Comparison of ENCODE assay signal across 8 cellular contexts in genomic region chr4:108762559-108763225, GRCh38. TPM values are rescaled to one million over a fixed set of nuclear protein-coding genes. Genes with fewer than 3 reads are reported as not detected.
DNase-seq lines count a peak whose midpoint lies in the region; ATAC-seq and TF ChIP-seq lines count a peak whose summit lies in the region.

Gene ETNPPL, minus strand, starts transcription at chr4:108763053. Its CDS starts 155 bp downstream, at chr4:108762898.

- H3K4me1 Mint-ChIP-seq in stimulated activated memory B cell treated with anti-CD40 and anti-IgM and Interleukin-4, amounts not matched to agents 10 μg/mL and 1 μg/mL and 100 μg/mL, for 72 hours = peaks cover 13% of the 10 kb centered on the region

- peaks cover 0 to 12% of the 10 kb centered on the region in 2 donors for H3K4me1 ChIP-seq in duodenal mucosa (ENCODE audit: control insufficient read depth in 1 of 2, insufficient read depth in 2 of 2, low read length in 2 of 2)
- peaks cover 14% of the 10 kb centered on the region for H3K4me1 ChIP-seq in lower lobe of right lung

- H3K36me3 Mint-ChIP-seq in stimulated activated memory B cell treated with anti-CD40 and anti-IgM and Interleukin-4, amounts not matched to agents 10 μg/mL and 1 μg/mL and 100 μg/mL, for 72 hours = no peaks in the 10 kb centered on the region

- TF ChIP-seq CTCF in WI38 (IDR thresholded peaks at IDR 0.05; ENCODE audit: low read depth, low read length) (no peak), lower lobe of right lung (IDR thresholded peaks at IDR 0.05) (no peak)

- ATAC-seq in lower lobe of right lung (peak; percentile 65 to 69), GM21786 (IDR thresholded peaks at IDR 0.05; ENCODE audit: unreplicated experiment) (no peak)
- ATAC-seq in stimulated activated memory B cell treated with anti-CD40 and anti-IgM and Interleukin-4, amounts not matched to agents 10 μg/mL and 1 μg/mL and 100 μg/mL, for 72 hours = peak; percentile 49

- intact Hi-C loops in lower lobe of right lung (cut with DNase I) = no loop called here

- H3K4me3 ChIP-seq in WI38 (ENCODE audit: low read depth, low read length) (peak within 1 kb of the TSS; percentile 57), duodenal mucosa (ENCODE audit: low read depth in 1 of 2, low read length in 2 of 2) (peak within 1 kb of the TSS; percentile 68), lower lobe of right lung (peak within 1 kb of the TSS; percentile 56)

- H3K4me3 Mint-ChIP-seq in stimulated activated memory B cell treated with anti-CD40 and anti-IgM and Interleukin-4, amounts not matched to agents 10 μg/mL and 1 μg/mL and 100 μg/mL, for 72 hours = peak within 1 kb of the TSS; percentile 64

- H3K36me3 ChIP-seq in duodenal mucosa (ENCODE audit: control insufficient read depth in 1 of 2, insufficient read depth in 2 of 2, low read length in 2 of 2) (no peaks in the 10 kb centered on the region), lower lobe of right lung (no peaks in the 10 kb centered on the region)

- H3K9ac ChIP-seq in duodenal mucosa (ENCODE audit: low read depth in 1 of 2, low read length in 2 of 2) = no peak within 1 kb of the TSS

- peaks cover 26% of the 10 kb centered on the region for H3K27me3 Mint-ChIP-seq in stimulated activated memory B cell treated with anti-CD40 and anti-IgM and Interleukin-4, amounts not matched to agents 10 μg/mL and 1 μg/mL and 100 μg/mL, for 72 hours

- no peak within 1 kb of the TSS for H3K27ac Mint-ChIP-seq in stimulated activated memory B cell treated with anti-CD40 and anti-IgM and Interleukin-4, amounts not matched to agents 10 μg/mL and 1 μg/mL and 100 μg/mL, for 72 hours

- DNase-seq in activated T-cell treated with anti-CD3 and anti-CD28 coated beads for 24 hours (ENCODE audit: low read depth) (peak; percentile 6), activated T-cell treated with anti-CD3 and anti-CD28 coated beads for 4 hours (no peak), lower lobe of right lung (no peak), ureter (ENCODE audit: low spot score) (no peak)

- H3K27ac ChIP-seq in duodenal mucosa (ENCODE audit: low read depth, low read length) = no peak within 1 kb of the TSS
- H3K27ac ChIP-seq in lower lobe of right lung = no peak within 1 kb of the TSS

- H3K9me3 ChIP-seq in duodenal mucosa (ENCODE audit: control insufficient read depth in 1 of 2, low read length in 2 of 2) (no peaks in the 10 kb centered on the region), lower lobe of right lung (no peaks in the 10 kb centered on the region)

- no peaks in the 10 kb centered on the region for H3K9me3 Mint-ChIP-seq in stimulated activated memory B cell treated with anti-CD40 and anti-IgM and Interleukin-4, amounts not matched to agents 10 μg/mL and 1 μg/mL and 100 μg/mL, for 72 hours

- peaks cover 19 to 22% of the 10 kb centered on the region in 2 donors for H3K27me3 ChIP-seq in duodenal mucosa (ENCODE audit: control insufficient read depth in 1 of 2, insufficient read depth in 2 of 2, low read length in 2 of 2)
- peaks cover 41% of the 10 kb centered on the region for H3K27me3 ChIP-seq in lower lobe of right lung (ENCODE audit: low read depth)

RNA-seq across cellular contexts. Expression of gene ETNPPL, which starts in this region (rescaled TPM):
- total RNA-seq in lower lobe of right lung = not detected
- not detected for total RNA-seq in ureter

Comparison
In these comparisons a context has a peak if more than half of its experiments do, and no peak if none do; other contexts are left out.
1. Peak in ATAC-seq and H3K4me3 ChIP-seq in lower lobe of right lung; RNA of the gene not detected or under 1 TPM.